9 cellular contexts compared by ENCODE assay signal in genomic region chr9:76562511-76562911, GRCh38.
DNase-seq lines count a peak whose midpoint lies in the region; ATAC-seq and TF ChIP-seq lines count a peak whose summit lies in the region.
"Had no signal": no experiment of that assay in that cellular context is flagged by ENCODE, and none has a peak within 500 bp of the region (broad histone marks: within the 10 kb centered on the region; RNA-seq: fewer than 3 reads in every experiment).

No MANE protein-coding gene starts in this region.

- H3K27me3 ChIP-seq in right atrium auricular region (no peaks in the 10 kb centered on the region), skeletal muscle satellite cell (ENCODE audit: control insufficient read depth, insufficient read depth, low read length) (no peaks in the 10 kb centered on the region)

- H3K4me1 ChIP-seq in right atrium auricular region (peaks cover 0 to 14% of the 10 kb centered on the region in 2 donors), skeletal muscle satellite cell (ENCODE audit: control insufficient read depth, insufficient read depth, low read length) (peaks cover 59% of the 10 kb centered on the region)

- H3K27me3 Mint-ChIP-seq in activated T-helper 17 cell treated with anti-CD3 and anti-CD28 coated beads, Interleukin-2, amount 50 U/mL, for 72 hours, result peaks cover 3% of the 10 kb centered on the region
- H3K27me3 Mint-ChIP-seq in effector memory CD8-positive, alpha-beta T cell, result no peaks in the 10 kb centered on the region

- peaks cover 4% of the 10 kb centered on the region for H3K4me1 Mint-ChIP-seq in activated T-helper 17 cell treated with anti-CD3 and anti-CD28 coated beads, Interleukin-2, amount 50 U/mL, for 72 hours
- H3K4me1 Mint-ChIP-seq in effector memory CD8-positive, alpha-beta T cell (ENCODE audit: low read depth in 2 of 2), result no peaks in the 10 kb centered on the region

- ATAC-seq in left cardiac atrium (peak; percentile 23 to 87), HG03196 (IDR thresholded peaks at IDR 0.05; ENCODE audit: unreplicated experiment) (peak; percentile 82)
- peak; percentile 95 for ATAC-seq in activated T-helper 17 cell treated with anti-CD3 and anti-CD28 coated beads, Interleukin-2, amount 50 U/mL, for 72 hours (replicated peaks)
- ATAC-seq in effector memory CD8-positive, alpha-beta T cell (replicated peaks), result no peak

- peak overlapping the region; percentile 51 for H3K27ac Mint-ChIP-seq in activated T-helper 17 cell treated with anti-CD3 and anti-CD28 coated beads, Interleukin-2, amount 50 U/mL, for 72 hours
- H3K27ac Mint-ChIP-seq in effector memory CD8-positive, alpha-beta T cell, result no peak overlapping the region

- H3K36me3 Mint-ChIP-seq in activated T-helper 17 cell treated with anti-CD3 and anti-CD28 coated beads, Interleukin-2, amount 50 U/mL, for 72 hours (ENCODE audit: low read depth), result no peaks in the 10 kb centered on the region
- no peaks in the 10 kb centered on the region for H3K36me3 Mint-ChIP-seq in effector memory CD8-positive, alpha-beta T cell (ENCODE audit: insufficient read depth)

- H3K36me3 ChIP-seq in right atrium auricular region (no peaks in the 10 kb centered on the region), skeletal muscle satellite cell (ENCODE audit: insufficient read depth, low read length) (no peaks in the 10 kb centered on the region)

- H3K9me3 Mint-ChIP-seq in activated T-helper 17 cell treated with anti-CD3 and anti-CD28 coated beads, Interleukin-2, amount 50 U/mL, for 72 hours, result peaks cover 3% of the 10 kb centered on the region
- no peaks in the 10 kb centered on the region for H3K9me3 Mint-ChIP-seq in effector memory CD8-positive, alpha-beta T cell

- peak overlapping the region; percentile 6 for H3K4me3 Mint-ChIP-seq in activated T-helper 17 cell treated with anti-CD3 and anti-CD28 coated beads, Interleukin-2, amount 50 U/mL, for 72 hours
- H3K4me3 Mint-ChIP-seq in effector memory CD8-positive, alpha-beta T cell, result no peak overlapping the region

- intact Hi-C loops in left cardiac atrium (cut with DNase I), result no loop called here
- intact Hi-C loops in posterior cingulate gyrus (cut with DNase I), result no loop called here

- H3K4me3 ChIP-seq in right atrium auricular region, result no peak overlapping the region
- H3K4me3 ChIP-seq in skeletal muscle satellite cell (ENCODE audit: low read length), result no peak overlapping the region

- H3K9me3 ChIP-seq in right atrium auricular region, result no peaks in the 10 kb centered on the region
- no peaks in the 10 kb centered on the region for H3K9me3 ChIP-seq in skeletal muscle satellite cell (replicated peaks; ENCODE audit: low read length)

- peak overlapping the region in 1 of 2 donors; percentile 35 for H3K27ac ChIP-seq in right atrium auricular region
- H3K27ac ChIP-seq: parathyroid adenoma had no signal

- peak overlapping the region; percentile 41 for H3K4me2 ChIP-seq in skeletal muscle satellite cell (ENCODE audit: low read length)

- no peak for TF ChIP-seq CTCF in right atrium auricular region (IDR thresholded peaks at IDR 0.05)

- H3K9ac ChIP-seq in skeletal muscle satellite cell (ENCODE audit: low read depth, low read length), result peak overlapping the region; percentile 35
- H3K9ac ChIP-seq: parathyroid adenoma had no signal

- DNase-seq in left cardiac atrium (no peak), right atrium auricular region (ENCODE audit: low spot score) (no peak), NCI-H1092 (lab: John Stamatoyannopoulos, UW) (no peak), posterior cingulate gyrus (no peak)
- DNase-seq in effector memory CD8-positive, alpha-beta T cell, result no peak
